ENCODE assay signal across 13 cellular contexts in the genomic region with DNA sequence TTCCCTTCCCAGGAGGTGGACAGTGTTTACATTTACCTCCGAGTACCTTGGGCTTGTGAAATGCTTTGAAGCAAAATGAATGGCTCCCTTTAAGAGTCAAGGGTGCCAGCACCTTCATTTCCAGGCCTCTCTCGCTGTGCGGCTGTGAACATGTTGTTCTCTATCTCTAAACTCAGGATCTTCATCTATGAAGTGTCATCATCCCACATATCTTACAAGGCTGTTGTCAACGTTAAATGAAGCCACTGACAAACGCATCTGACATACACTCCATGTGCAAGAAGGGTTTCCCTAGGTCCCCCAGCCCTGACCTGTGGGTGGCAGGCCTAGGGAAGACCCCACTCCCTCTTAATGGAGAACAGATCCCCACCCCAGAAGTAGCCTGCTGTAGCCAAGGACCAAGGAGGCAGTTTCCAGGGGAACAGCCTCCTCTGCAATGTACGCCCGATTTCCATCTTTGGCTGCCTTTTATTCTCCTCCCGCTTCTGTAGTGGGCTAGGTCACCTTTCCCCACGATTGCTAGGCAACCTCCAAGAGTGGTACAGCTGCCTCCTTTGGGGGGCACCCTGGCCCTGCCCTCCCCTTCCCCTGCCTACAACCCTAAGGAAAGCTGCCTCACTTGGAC. TPM values are rescaled to one million over a fixed set of nuclear protein-coding genes. Genes with fewer than 3 reads are reported as not detected.
DNase-seq lines count a peak whose midpoint lies in the region; TF ChIP-seq lines count a peak whose summit lies in the region.
"Had no signal": no experiment of that assay in that cellular context is flagged by ENCODE, and none has a peak within 500 bp of the region (broad histone marks: within the 10 kb centered on the region; RNA-seq: fewer than 3 reads in every experiment).

No MANE protein-coding gene starts in this region.

- POLR2A ChIA-PET in GM10248 (lab: Yijun Ruan, JAX): no interaction called here

- H3K9me3 ChIP-seq in fibroblast of lung (ENCODE audit: control insufficient read depth, insufficient read depth, low read depth, low read length): no peaks in the 10 kb centered on the region

- no peaks in the 10 kb centered on the region for H3K27me3 Mint-ChIP-seq in T-helper 2 cell treated with Interferon-gamma antibody and Interleukin-4, amounts not matched to agents 5 μg/mL and 100 μg/mL, for 36 hours (ENCODE audit: low read depth)
- H3K27me3 Mint-ChIP-seq in activated T-helper 2 cell treated with anti-CD3 and anti-CD28 coated beads, Interferon-gamma antibody, Interleukin-2, Interleukin-4, amounts not matched to agents 10 μg/mL and 5 μg/mL and 100 μg/mL, durations not matched to agents 14 hours and 24 hours and 36 hours (ENCODE audit: low read depth): no peaks in the 10 kb centered on the region

- peak overlapping the region; percentile 6 for H3K27ac Mint-ChIP-seq in T-helper 2 cell treated with Interferon-gamma antibody and Interleukin-4, amounts not matched to agents 5 μg/mL and 100 μg/mL, for 36 hours
- H3K27ac Mint-ChIP-seq in activated T-helper 2 cell treated with anti-CD3 and anti-CD28 coated beads, Interferon-gamma antibody, Interleukin-2, Interleukin-4, amounts not matched to agents 10 μg/mL and 5 μg/mL and 100 μg/mL, durations not matched to agents 14 hours and 24 hours and 36 hours: peak overlapping the region; percentile 61

- H4K20me1 ChIP-seq in fibroblast of lung (ENCODE audit: control insufficient read depth, extremely low read depth, insufficient read depth, low read length): peaks cover 8% of the 10 kb centered on the region

- peak overlapping the region; percentile 14 for H3K4me3 Mint-ChIP-seq in T-helper 2 cell treated with Interferon-gamma antibody and Interleukin-4, amounts not matched to agents 5 μg/mL and 100 μg/mL, for 36 hours
- H3K4me3 Mint-ChIP-seq in activated T-helper 2 cell treated with anti-CD3 and anti-CD28 coated beads, Interferon-gamma antibody, Interleukin-2, Interleukin-4, amounts not matched to agents 10 μg/mL and 5 μg/mL and 100 μg/mL, durations not matched to agents 14 hours and 24 hours and 36 hours (ENCODE audit: low read depth): no peak overlapping the region

- peak overlapping the region; percentile 43 for H3K27ac ChIP-seq in fibroblast of lung (ENCODE audit: insufficient read depth, low read length)
- H3K27ac ChIP-seq in temporal lobe (ENCODE audit: low read depth, low read length): peak overlapping the region; percentile 27

- H3K4me2 ChIP-seq in fibroblast of lung (ENCODE audit: extremely low read depth, insufficient read depth, low read length): peak overlapping the region; percentile 36

- H3K36me3 ChIP-seq in fibroblast of lung (ENCODE audit: control insufficient read depth, insufficient read depth, low read length): peaks cover 20% of the 10 kb centered on the region

- H3K9ac ChIP-seq in fibroblast of lung (ENCODE audit: insufficient read depth, low read length): no peak overlapping the region

- TF ChIP-seq CTCF in fibroblast of lung (conservative IDR thresholded peaks at IDR 0.05 in 1 of 2, IDR thresholded peaks at IDR 0.05 in 1 of 2; ENCODE audit: low read depth in 1 of 2, low read length in 2 of 2) (no peak), GM10248 (IDR thresholded peaks at IDR 0.05; ENCODE audit: control extremely low read depth, extremely low read depth, low read depth, missing control alignments) (no peak)

- H3K27me3 ChIP-seq in fibroblast of lung (ENCODE audit: control insufficient read depth, insufficient read depth, low read length): no peaks in the 10 kb centered on the region

- no peak overlapping the region for H3K4me3 ChIP-seq in fibroblast of lung (replicated peaks in 1 of 4; ENCODE audit: control extremely low read depth in 1 of 4, insufficient read depth in 1 of 4, low read depth in 3 of 4, low read length in 4 of 4)

- no peak for DNase-seq in T-helper 2 cell treated with Interferon-gamma antibody and Interleukin-4, amounts not matched to agents 5 μg/mL and 100 μg/mL, for 36 hours (ENCODE audit: low spot score)
- DNase-seq in T-helper 2 cell (no peak), fibroblast of lung (ENCODE audit: low read depth in 2 of 2) (no peak), NCI-H748 treated with DMSO at 0.1 percent for 48 hours (lab: John Stamatoyannopoulos, UW) (no peak), GM10248 (ENCODE audit: extremely low spot score) (no peak)
- no peak for DNase-seq in activated T-helper 2 cell treated with anti-CD3 and anti-CD28 coated beads, Interferon-gamma antibody, Interleukin-2, Interleukin-4, amounts not matched to agents 10 μg/mL and 5 μg/mL and 100 μg/mL, durations not matched to agents 14 hours and 24 hours and 36 hours (ENCODE audit: low spot score)
- DNase-seq in central memory CD4-positive, alpha-beta T cell: no peak
- DNase-seq: 8988T, KBM-7, NCI-H146, NCI-H524, retina had no signal

- intact Hi-C loops in activated T-helper 2 cell treated with anti-CD3 and anti-CD28 coated beads, Interferon-gamma antibody, Interleukin-2, Interleukin-4, amounts not matched to agents 10 μg/mL and 5 μg/mL and 100 μg/mL, durations not matched to agents 14 hours and 24 hours and 36 hours (cut with micrococcal nuclease): loop anchor here (10.0 kb wide), 1 partner anchor 643 kb away; a partner anchor contains a TSS

- H3K36me3 Mint-ChIP-seq in T-helper 2 cell treated with Interferon-gamma antibody and Interleukin-4, amounts not matched to agents 5 μg/mL and 100 μg/mL, for 36 hours (ENCODE audit: low read depth): peaks cover 40% of the 10 kb centered on the region
- peaks cover 56% of the 10 kb centered on the region for H3K36me3 Mint-ChIP-seq in activated T-helper 2 cell treated with anti-CD3 and anti-CD28 coated beads, Interferon-gamma antibody, Interleukin-2, Interleukin-4, amounts not matched to agents 10 μg/mL and 5 μg/mL and 100 μg/mL, durations not matched to agents 14 hours and 24 hours and 36 hours (ENCODE audit: low read depth)

- peaks cover 54% of the 10 kb centered on the region for H3K4me1 Mint-ChIP-seq in T-helper 2 cell treated with Interferon-gamma antibody and Interleukin-4, amounts not matched to agents 5 μg/mL and 100 μg/mL, for 36 hours (ENCODE audit: low read depth)
- peaks cover 50% of the 10 kb centered on the region for H3K4me1 Mint-ChIP-seq in activated T-helper 2 cell treated with anti-CD3 and anti-CD28 coated beads, Interferon-gamma antibody, Interleukin-2, Interleukin-4, amounts not matched to agents 10 μg/mL and 5 μg/mL and 100 μg/mL, durations not matched to agents 14 hours and 24 hours and 36 hours (ENCODE audit: low read depth)

- CTCF ChIA-PET in GM10248 (lab: Yijun Ruan, JAX): no interaction called here

- H3K4me1 ChIP-seq in fibroblast of lung (ENCODE audit: control insufficient read depth, extremely low read depth, insufficient read depth, low read length): peaks cover 58% of the 10 kb centered on the region

- no peak overlapping the region for H2AFZ ChIP-seq in fibroblast of lung (ENCODE audit: low read length)

- peaks cover 9% of the 10 kb centered on the region for H3K9me3 Mint-ChIP-seq in T-helper 2 cell treated with Interferon-gamma antibody and Interleukin-4, amounts not matched to agents 5 μg/mL and 100 μg/mL, for 36 hours
- H3K9me3 Mint-ChIP-seq in activated T-helper 2 cell treated with anti-CD3 and anti-CD28 coated beads, Interferon-gamma antibody, Interleukin-2, Interleukin-4, amounts not matched to agents 10 μg/mL and 5 μg/mL and 100 μg/mL, durations not matched to agents 14 hours and 24 hours and 36 hours: peaks cover 8% of the 10 kb centered on the region

- peaks cover 100% of the 10 kb centered on the region for H3K79me2 ChIP-seq in fibroblast of lung (ENCODE audit: control insufficient read depth, insufficient read depth, low read length)

RNA-seq across cellular contexts. Expression of a gene that starts 7.6 kb away (rescaled TPM):
- total RNA-seq in activated T-helper 2 cell treated with anti-CD3 and anti-CD28 coated beads, Interferon-gamma antibody, Interleukin-2, Interleukin-4, amounts not matched to agents 10 μg/mL and 5 μg/mL and 100 μg/mL, durations not matched to agents 14 hours and 24 hours and 36 hours: 133 and 134 TPM in 2 replicates
- total RNA-seq in fibroblast of lung (178 and 254 TPM in 2 replicates), temporal lobe (21.4 TPM)
- 578 and 729 TPM in 2 replicates for polyA plus RNA-seq in fibroblast of lung
- 491 and 638 TPM in 2 replicates for polyA plus RNA-seq in fibroblast of lung (2012)
- 1,123 and 1,490 TPM in 2 replicates for polyA minus RNA-seq in fibroblast of lung (ENCODE audit: low replicate concordance)
